ENCODE assay signal across 31 cellular contexts in genomic region chr21:29691616-29692491, GRCh38.
"Had no signal": no experiment of that assay in that cellular context is flagged by ENCODE, and none has a peak within 500 bp of the region (broad histone marks: within the 10 kb centered on the region; RNA-seq: fewer than 3 reads in every experiment).

No MANE protein-coding gene starts in this region.

- H3K27me3 Mint-ChIP-seq: activated naive CD8-positive, alpha-beta T cell had no signal

- DNase-seq: activated CD4-positive, alpha-beta T cell treated with anti-CD3 and anti-CD28 coated beads for 1 hour; activated CD4-positive, alpha-beta T cell treated with anti-CD3 and anti-CD28 coated beads for 4 hours; activated CD4-positive, alpha-beta T cell treated with anti-CD3 and anti-CD28 coated beads, Interleukin-2, amount 50 U/mL, for 1 hour; activated CD4-positive, alpha-beta T cell treated with anti-CD3 and anti-CD28 coated beads, Interleukin-2, amount 50 U/mL, for 48 hours; activated CD8-positive, alpha-beta memory T cell treated with anti-CD3 and anti-CD28 coated beads for 24 hours; activated CD8-positive, alpha-beta T cell treated with anti-CD3 and anti-CD28 coated beads for 36 hours; activated effector memory CD4-positive, alpha-beta T cell treated with Interleukin-2 at 50 U/mL for 16 hours; activated gamma-delta T cell treated with Interleukin-2 at 50 U/mL for 16 hours; activated naive CD4-positive, alpha-beta T cell treated with anti-CD3 and anti-CD28 coated beads, Interleukin-2, amount 50 U/mL, for 16 hours; activated naive CD4-positive, alpha-beta T cell treated with Interleukin-2 at 50 U/mL for 16 hours; activated T-cell treated with anti-CD3 and anti-CD28 coated beads, Interleukin-2, amount 50 U/mL, for 4 hours; amniotic stem cell; anterior cingulate cortex; caudate nucleus; cerebellar nuclear complex; colonic mucosa; effector CD8-positive, alpha-beta T cell; esophagus squamous epithelium; foreskin melanocyte; heart right ventricle; T-helper 2 cell had no signal

- H3K4me3 Mint-ChIP-seq: activated CD8-positive, alpha-beta T cell treated with anti-CD3 and anti-CD28 coated beads for 36 hours; activated naive CD8-positive, alpha-beta T cell; activated T-cell treated with anti-CD3 and anti-CD28 coated beads, Interleukin-2, amount 50 U/mL, for 4 hours; activated T-helper 17 cell treated with anti-CD3 and anti-CD28 coated beads, Interleukin-2, amount 50 U/mL, for 72 hours; WTC11 had no signal

- H3K27me3 ChIP-seq: colonic mucosa, esophagus squamous epithelium, gastroesophageal sphincter, heart right ventricle had no signal

- ATAC-seq: activated CD8-positive, alpha-beta T cell treated with anti-CD3 and anti-CD28 coated beads for 36 hours; activated T-cell treated with anti-CD3 and anti-CD28 coated beads, Interleukin-2, amount 50 U/mL, for 4 hours; activated T-helper 17 cell treated with anti-CD3 and anti-CD28 coated beads, Interleukin-2, amount 50 U/mL, for 72 hours; gastroesophageal sphincter; heart right ventricle; WTC11 had no signal

- H3K9me3 ChIP-seq: colonic mucosa, esophagus squamous epithelium, gastroesophageal sphincter, heart right ventricle had no signal

- H3K4me1 ChIP-seq: colonic mucosa, esophagus squamous epithelium, gastroesophageal sphincter, heart right ventricle had no signal

- H3K9me3 Mint-ChIP-seq: activated CD8-positive, alpha-beta T cell treated with anti-CD3 and anti-CD28 coated beads for 36 hours; activated T-cell treated with anti-CD3 and anti-CD28 coated beads, Interleukin-2, amount 50 U/mL, for 4 hours; activated T-helper 17 cell treated with anti-CD3 and anti-CD28 coated beads, Interleukin-2, amount 50 U/mL, for 72 hours; WTC11 had no signal

- H3K36me3 ChIP-seq: colonic mucosa, esophagus squamous epithelium, gastroesophageal sphincter, heart right ventricle had no signal

- H3K27ac ChIP-seq: colonic mucosa, epithelial cell of prostate, esophagus squamous epithelium, gastroesophageal sphincter, heart right ventricle, VCaP had no signal

- H3K27ac Mint-ChIP-seq: activated CD8-positive, alpha-beta T cell treated with anti-CD3 and anti-CD28 coated beads for 36 hours; activated naive CD8-positive, alpha-beta T cell; activated T-helper 17 cell treated with anti-CD3 and anti-CD28 coated beads, Interleukin-2, amount 50 U/mL, for 72 hours; WTC11 had no signal

- FAIRE-seq: astrocyte, endometrium, endothelial cell of umbilical vein, TTC549 had no signal

- H3K36me3 Mint-ChIP-seq: activated naive CD8-positive, alpha-beta T cell; WTC11 had no signal

- H3K4me3 ChIP-seq: colonic mucosa, esophagus squamous epithelium, gastroesophageal sphincter, heart right ventricle had no signal

- H3K4me1 Mint-ChIP-seq: activated T-helper 17 cell treated with anti-CD3 and anti-CD28 coated beads, Interleukin-2, amount 50 U/mL, for 72 hours; WTC11 had no signal
